7 cellular contexts compared by ENCODE assay signal in the genomic region with DNA sequence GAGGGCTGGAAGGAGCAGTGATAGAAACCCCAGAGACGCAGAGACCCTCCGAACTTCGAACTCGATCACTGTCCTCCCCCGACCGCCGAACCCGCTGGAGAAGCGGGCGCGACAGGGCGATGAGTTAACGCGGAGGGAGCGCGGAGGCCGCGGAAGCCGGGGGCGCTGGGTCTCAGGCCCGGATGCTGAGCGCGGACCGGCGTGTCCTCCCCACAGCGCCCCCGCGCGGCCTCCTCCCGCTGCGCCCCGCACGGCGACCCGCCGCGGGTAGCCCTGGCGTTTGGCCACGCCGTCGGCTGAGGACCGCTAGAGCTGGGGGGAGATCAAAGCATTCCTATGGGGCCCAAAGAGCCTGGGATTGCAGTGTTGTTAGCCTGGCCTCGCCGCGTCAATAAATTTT. TPM values are rescaled to one million over a fixed set of nuclear protein-coding genes. Genes with fewer than 3 reads are reported as not detected.
DNase-seq lines count a peak whose midpoint lies in the region; ATAC-seq and TF ChIP-seq lines count a peak whose summit lies in the region.

No MANE protein-coding gene starts in this region.

- H2AFZ ChIP-seq in neural progenitor cell (replicated peaks): no peak overlapping the region

- H3K9ac ChIP-seq in ES-I3 (ENCODE audit: low read depth, low read length): peak overlapping the region; percentile 90
- no peak overlapping the region for H3K9ac ChIP-seq in neural progenitor cell

- no peaks in the 10 kb centered on the region for H3K79me2 ChIP-seq in neural progenitor cell (ENCODE audit: low read depth)

- no peaks in the 10 kb centered on the region for H3F3A ChIP-seq in neural progenitor cell (ENCODE audit: low read depth)

- ATAC-seq in effector memory CD8-positive, alpha-beta T cell (replicated peaks): peak; percentile 47
- ATAC-seq in HG02852 (IDR thresholded peaks at IDR 0.05; ENCODE audit: unreplicated experiment): no peak

- H3K27me3 ChIP-seq in neural progenitor cell: no peaks in the 10 kb centered on the region

- no peaks in the 10 kb centered on the region for H3K36me3 Mint-ChIP-seq in effector memory CD8-positive, alpha-beta T cell (ENCODE audit: insufficient read depth)
- no peaks in the 10 kb centered on the region for H3K36me3 Mint-ChIP-seq in neural progenitor cell

- H3K27me3 Mint-ChIP-seq in effector memory CD8-positive, alpha-beta T cell: peaks cover 62 to 79% of the 10 kb centered on the region in 2 donors
- H3K27me3 Mint-ChIP-seq in neural progenitor cell (ENCODE audit: insufficient read depth, low read depth): peaks cover 79% of the 10 kb centered on the region

- DNase-seq in KBM-7: peak; percentile 45
- peak in 1 of 3 experiments; percentile 14 for DNase-seq in effector memory CD8-positive, alpha-beta T cell
- DNase-seq in neural progenitor cell (ENCODE audit: low spot score): no peak
- DNase-seq in cerebellar nuclear complex (lab: John Stamatoyannopoulos, UW): no peak
- DNase-seq in stimulated activated naive CD4-positive, alpha-beta T cell treated with Interleukin-2 at 50 U/mL for 16 hours (lab: John Stamatoyannopoulos, UW): no peak

- H3K27ac Mint-ChIP-seq in effector memory CD8-positive, alpha-beta T cell: no peak overlapping the region
- no peak overlapping the region for H3K27ac Mint-ChIP-seq in neural progenitor cell

- no peak for TF ChIP-seq CTCF in neural progenitor cell (IDR thresholded peaks at IDR 0.05)

- H4K20me1 ChIP-seq in neural progenitor cell (ENCODE audit: low read depth): no peaks in the 10 kb centered on the region

- H3K4me1 Mint-ChIP-seq in effector memory CD8-positive, alpha-beta T cell (ENCODE audit: low read depth in 2 of 2): peaks cover 5 to 13% of the 10 kb centered on the region in 2 donors
- peaks cover 16% of the 10 kb centered on the region for H3K4me1 Mint-ChIP-seq in neural progenitor cell

- in situ Hi-C loops in KBM-7 (cut with MboI; ENCODE audit: low pct_unique_long_range_greater_than_20kb, low sequenced_read_pairs): no loop called here

- peak overlapping the region in 1 of 2 donors; percentile 40 for H3K4me3 Mint-ChIP-seq in effector memory CD8-positive, alpha-beta T cell
- H3K4me3 Mint-ChIP-seq in neural progenitor cell: peak overlapping the region; percentile 84

- no peaks in the 10 kb centered on the region for H3K4me1 ChIP-seq in ES-I3 (ENCODE audit: insufficient read depth, low read length)
- no peaks in the 10 kb centered on the region for H3K4me1 ChIP-seq in neural progenitor cell

- H3K36me3 ChIP-seq in ES-I3 (ENCODE audit: insufficient read depth, low read length) (no peaks in the 10 kb centered on the region), neural progenitor cell (no peaks in the 10 kb centered on the region)

- H3K4me3 ChIP-seq in neural progenitor cell: no peak overlapping the region

- H3K27ac ChIP-seq in neural progenitor cell: no peak overlapping the region

- no peaks in the 10 kb centered on the region; the same call in 1 of the 2 replicates for H3K9me3 ChIP-seq in ES-I3 (ENCODE audit: control insufficient read depth, insufficient read depth, low read length)
- H3K9me3 ChIP-seq in neural progenitor cell (ENCODE audit: low read depth): peaks cover 4% of the 10 kb centered on the region

- H3K9me3 Mint-ChIP-seq in effector memory CD8-positive, alpha-beta T cell: no peaks in the 10 kb centered on the region
- peaks cover 5% of the 10 kb centered on the region for H3K9me3 Mint-ChIP-seq in neural progenitor cell

- H3K4me2 ChIP-seq in neural progenitor cell: no peak overlapping the region

RNA-seq across cellular contexts. Expression of gene DMRT2, which starts 7.7 kb away (rescaled TPM):
- not detected in 2 replicates for total RNA-seq in neural progenitor cell (ENCODE audit: low replicate concordance)
